Comparison of ENCODE assay signal across 17 cellular contexts in genomic region chr1:64337476-64337875, GRCh38.
"Had no signal": no experiment of that assay in that cellular context is flagged by ENCODE, and none has a peak within 500 bp of the region (broad histone marks: within the 10 kb centered on the region; RNA-seq: fewer than 3 reads in every experiment).

No MANE protein-coding gene starts in this region.

- H3K9me3 ChIP-seq: esophagus squamous epithelium, mucosa of descending colon, prostate gland, right atrium auricular region, tibial artery had no signal

- H3K4me3 ChIP-seq: esophagus squamous epithelium, mucosa of descending colon, prostate gland, right atrium auricular region, tibial artery had no signal

- H3K27ac ChIP-seq: esophagus squamous epithelium, prostate gland, right atrium auricular region, tibial artery had no signal

- H3K36me3 ChIP-seq: esophagus squamous epithelium, prostate gland, right atrium auricular region, tibial artery had no signal

- DNase-seq: activated CD4-positive, alpha-beta T cell treated with anti-CD3 and anti-CD28 coated beads, Interleukin-2, amount 10 ng/mL, durations not matched to agents 24 days and 14 days; activated CD8-positive, alpha-beta T cell treated with anti-CD3 and anti-CD28 coated beads, Interleukin-2, amount 10 ng/mL, durations not matched to agents 7 days and 5 days; activated naive CD4-positive, alpha-beta T cell treated with Interleukin-2 at 50 U/mL for 16 hours; activated naive CD8-positive, alpha-beta T cell treated with anti-CD3 and anti-CD28 coated beads, Interleukin-2, amount 10 ng/mL, durations not matched to agents 7 days and 5 days; activated T-cell treated with anti-CD3 and anti-CD28 coated beads, Interleukin-2, amount 50 U/mL, for 24 hours; amygdala; effector memory CD8-positive, alpha-beta T cell; esophagus squamous epithelium; left cardiac atrium; mesenchymal stem cell; mucosa of descending colon; naive B cell; stimulated activated CD4-positive, alpha-beta T cell treated with anti-CD3 and anti-CD28 coated beads, Interleukin-2, amount 100 ng/mL, for 24 hours; stimulated activated naive CD4-positive, alpha-beta T cell treated with Interleukin-2 at 50 U/mL for 16 hours; tibial artery had no signal
